8 cellular contexts compared by ENCODE assay signal in the genomic region with DNA sequence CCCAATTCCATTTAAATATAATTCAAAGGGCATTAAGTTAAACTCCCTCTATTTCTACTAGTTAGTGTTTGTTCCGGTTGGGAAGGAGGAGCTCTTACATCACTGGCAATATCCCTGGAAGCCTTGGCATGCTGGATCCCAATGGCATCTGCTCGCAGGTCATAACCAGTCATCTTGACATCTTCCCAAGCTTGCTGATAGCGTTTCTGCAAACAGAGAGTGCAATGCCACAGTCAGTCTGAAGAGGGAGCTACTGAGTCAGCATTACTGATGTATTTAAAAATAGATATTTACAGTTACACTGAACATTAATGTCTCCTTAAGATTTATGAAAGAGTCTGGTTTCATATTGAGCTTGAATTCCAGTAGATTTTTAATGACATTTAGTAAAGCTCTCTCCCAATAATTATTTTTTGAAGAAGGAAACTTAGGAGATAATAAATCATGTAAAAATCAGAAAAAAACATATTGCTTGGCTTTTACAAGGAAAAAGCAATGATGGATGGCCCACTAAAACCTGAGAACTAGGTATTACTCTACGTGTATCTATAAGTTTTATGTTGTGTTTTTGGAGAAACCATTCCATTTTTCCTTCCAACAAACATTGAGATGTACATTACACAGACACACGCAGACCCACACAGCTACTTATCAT.
DNase-seq lines count a peak whose midpoint lies in the region; ATAC-seq and TF ChIP-seq lines count a peak whose summit lies in the region.
"Not testable (repeated sequence)": the region's sequence is repeated elsewhere in the genome, so short reads cannot be mapped to it uniquely, and the experiment has no call there.

No MANE protein-coding gene starts in this region.

- POLR2A ChIA-PET in CD4-positive, alpha-beta memory T cell (lab: Charles Lee; ENCODE audit: partially characterized antibody); T-cell (lab: Charles Lee): not testable (repeated sequence)

- H3K36me3 ChIP-seq in CD4-positive, alpha-beta memory T cell (ENCODE audit: insufficient read depth, low read length); neural progenitor cell; upper lobe of left lung: not testable (repeated sequence)

- not testable (repeated sequence) for H3K36me3 Mint-ChIP-seq in CD4-positive, alpha-beta memory T cell; T-cell; central memory CD8-positive, alpha-beta T cell (ENCODE audit: insufficient read depth); immature natural killer cell; neural progenitor cell

- not testable (repeated sequence) for H3K4me1 Mint-ChIP-seq in CD4-positive, alpha-beta memory T cell; T-cell; central memory CD8-positive, alpha-beta T cell; immature natural killer cell; neural progenitor cell

- ATAC-seq in GM21423 (IDR thresholded peaks at IDR 0.05; ENCODE audit: unreplicated experiment): peak; percentile 60
- ATAC-seq in HG03342 (IDR thresholded peaks at IDR 0.05; ENCODE audit: unreplicated experiment): peak; percentile 60
- ATAC-seq in T-cell (replicated peaks in 1 of 4): peak; percentile 43 to 62 (median 50)
- ATAC-seq in central memory CD8-positive, alpha-beta T cell (replicated peaks; ENCODE audit: extremely low read depth, poor library complexity, severe bottlenecking): peak; percentile 57
- ATAC-seq in upper lobe of left lung (ENCODE audit: low FRiP score in 2 of 2): peak; percentile 40 to 88

- not testable (repeated sequence) for TF ChIP-seq POLR2A in upper lobe of left lung (IDR thresholded peaks at IDR 0.05)

- not testable (repeated sequence) for H3K9me3 Mint-ChIP-seq in CD4-positive, alpha-beta memory T cell; T-cell; central memory CD8-positive, alpha-beta T cell; immature natural killer cell; neural progenitor cell

- intact Hi-C loops in CD4-positive, alpha-beta memory T cell (cut with micrococcal nuclease): not testable (repeated sequence)

- CTCF ChIA-PET in CD4-positive, alpha-beta memory T cell (lab: Charles Lee; ENCODE audit: partially characterized antibody); T-cell (lab: Charles Lee): not testable (repeated sequence)

- DNase-seq in CD4-positive, alpha-beta memory T cell: peak in 4 of 5 donors; percentile 10 to 20 (median 12)
- DNase-seq in T-cell: peak in 3 of 34 experiments; percentile 1 to 8 (median 8)
- not testable (repeated sequence) for DNase-seq in central memory CD8-positive, alpha-beta T cell (ENCODE audit: low spot score in 2 of 2); neural progenitor cell (ENCODE audit: low spot score); upper lobe of left lung
- DNase-seq in immature natural killer cell: peak in 2 of 3 donors; percentile 6 to 8

- H3K4me3 Mint-ChIP-seq in CD4-positive, alpha-beta memory T cell; T-cell; central memory CD8-positive, alpha-beta T cell; immature natural killer cell; neural progenitor cell: not testable (repeated sequence)

- not testable (repeated sequence) for H3K79me2 ChIP-seq in neural progenitor cell (ENCODE audit: low read depth)

- 38 to 61% methylated on average over 2 to 4 of the region's 5 CpGs for WGBS in upper lobe of left lung, 2 donors

- TF ChIP-seq EP300 in upper lobe of left lung (IDR thresholded peaks at IDR 0.05): not testable (repeated sequence)

- not testable (repeated sequence) for H3K9ac ChIP-seq in neural progenitor cell

- not testable (repeated sequence) for H3K27ac ChIP-seq in CD4-positive, alpha-beta memory T cell (ENCODE audit: low read depth, low read length); neural progenitor cell; upper lobe of left lung

- not testable (repeated sequence) for H3K4me2 ChIP-seq in neural progenitor cell

- H3F3A ChIP-seq in neural progenitor cell (ENCODE audit: low read depth): not testable (repeated sequence)

- not testable (repeated sequence) for H3K27ac Mint-ChIP-seq in CD4-positive, alpha-beta memory T cell; T-cell; central memory CD8-positive, alpha-beta T cell (ENCODE audit: low read depth); immature natural killer cell; neural progenitor cell

- not testable (repeated sequence) for H3K27me3 ChIP-seq in CD4-positive, alpha-beta memory T cell (ENCODE audit: insufficient read depth, low read length); neural progenitor cell; upper lobe of left lung

- not testable (repeated sequence) for H3K4me1 ChIP-seq in CD4-positive, alpha-beta memory T cell (ENCODE audit: insufficient read depth, low read length); neural progenitor cell; upper lobe of left lung

- H3K27me3 Mint-ChIP-seq in CD4-positive, alpha-beta memory T cell; T-cell; central memory CD8-positive, alpha-beta T cell; immature natural killer cell (ENCODE audit: low read depth in 3 of 3); neural progenitor cell (ENCODE audit: insufficient read depth, low read depth): not testable (repeated sequence)

- TF ChIP-seq CTCF in neural progenitor cell (IDR thresholded peaks at IDR 0.05) (peak; percentile 48), upper lobe of left lung (IDR thresholded peaks at IDR 0.05) (peak in 2 of 6 experiments; percentile 17 to 21)

- not testable (repeated sequence) for H3K9me3 ChIP-seq in CD4-positive, alpha-beta memory T cell (ENCODE audit: control insufficient read depth in 1 of 2, low read length in 2 of 2); neural progenitor cell (ENCODE audit: low read depth); upper lobe of left lung

- H4K20me1 ChIP-seq in neural progenitor cell (ENCODE audit: low read depth): not testable (repeated sequence)

- not testable (repeated sequence) for H3K4me3 ChIP-seq in CD4-positive, alpha-beta memory T cell (ENCODE audit: low read length in 2 of 2); neural progenitor cell; upper lobe of left lung

- H2AFZ ChIP-seq in neural progenitor cell (replicated peaks): not testable (repeated sequence)
